ENCODE assay signal across 7 cellular contexts in genomic region chr4:112523008-112523440, GRCh38. TPM values are rescaled to one million over a fixed set of nuclear protein-coding genes. Genes with fewer than 3 reads are reported as not detected.
DNase-seq lines count a peak whose midpoint lies in the region; ATAC-seq and TF ChIP-seq lines count a peak whose summit lies in the region.

No MANE protein-coding gene starts in this region.

- peak; percentile 53 for ATAC-seq in GM18909 (IDR thresholded peaks at IDR 0.05; ENCODE audit: poor library complexity, unreplicated experiment)
- ATAC-seq in HG02943 (IDR thresholded peaks at IDR 0.05; ENCODE audit: low read depth, unreplicated experiment): peak; percentile 40

- DNase-seq in SK-N-DZ (ENCODE audit: low spot score) (peak; percentile 61), coronary artery (ENCODE audit: low spot score) (no peak), myocyte (ENCODE audit: low read depth) (peak; percentile 58), GOT3 (lab: John Stamatoyannopoulos, UW) (no peak), hippocampal formation (lab: John Stamatoyannopoulos, UW) (no peak)

- peak overlapping the region; percentile 64 for H3K4me3 ChIP-seq in coronary artery

- no peak for TF ChIP-seq CTCF in coronary artery (IDR thresholded peaks at IDR 0.05)

- no peak overlapping the region for H3K27ac ChIP-seq in coronary artery

RNA-seq across cellular contexts. Expression of gene NEUROG2, which starts 7.0 kb away (rescaled TPM):
- 1.1 and 1.3 TPM in 2 replicates for polyA plus RNA-seq in SK-N-DZ (2014; cell fraction: cytosol; rRNA removed)
- polyA plus RNA-seq in SK-N-DZ (2014; cell fraction: nucleus; rRNA removed): 0.63 and 0.79 TPM in 2 replicates
- 0.40 TPM in 1 of 2 replicates, not detected in the other for total RNA-seq in myocyte
- not detected for polyA plus RNA-seq in myocyte (2012)

Comparison
In these comparisons a context has a peak if more than half of its experiments do, and no peak if none do; other contexts are left out.
1. DNase-seq: peak in SK-N-DZ (single experiment) and myocyte (single experiment); none in coronary artery (single experiment), GOT3 (single experiment) and hippocampal formation (0 of 2).